8 cellular contexts compared by ENCODE assay signal in genomic region chr2:218323526-218324472, GRCh38. TPM values are rescaled to one million over a fixed set of nuclear protein-coding genes. Genes with fewer than 3 reads are reported as not detected.
DNase-seq lines count a peak whose midpoint lies in the region; ATAC-seq and TF ChIP-seq lines count a peak whose summit lies in the region.

No MANE protein-coding gene starts in this region.

- peaks cover 41% of the 10 kb centered on the region for H3K4me1 ChIP-seq in PC-9 (replicated peaks; ENCODE audit: insufficient read depth)
- peaks cover 57% of the 10 kb centered on the region for H3K4me1 ChIP-seq in lower lobe of right lung
- peaks cover 27 to 59% (median 52%) of the 10 kb centered on the region in 4 donors for H3K4me1 ChIP-seq in upper lobe of left lung

- H3K36me3 ChIP-seq in PC-9 (ENCODE audit: low read depth) = no peaks in the 10 kb centered on the region
- no peaks in the 10 kb centered on the region for H3K36me3 ChIP-seq in lower lobe of right lung
- H3K36me3 ChIP-seq in upper lobe of left lung = no peaks in the 10 kb centered on the region

- H3K9me2 ChIP-seq in PC-9 (ENCODE audit: insufficient read depth) = no peaks in the 10 kb centered on the region

- H3K9me3 ChIP-seq in PC-9 (ENCODE audit: insufficient read depth, low read depth) (no peaks in the 10 kb centered on the region), lower lobe of right lung (no peaks in the 10 kb centered on the region), upper lobe of left lung (no peaks in the 10 kb centered on the region)

- no peak for DNase-seq in activated CD4-positive, alpha-beta T cell treated with anti-CD3 and anti-CD28 coated beads, Interleukin-2, amount 10 ng/mL, durations not matched to agents 7 days and 5 days
- no peak for DNase-seq in activated CD4-positive, alpha-beta T cell treated with anti-CD3 and anti-CD28 coated beads, Interleukin-2, amount 50 U/mL, for 48 hours
- DNase-seq in PC-9 (peak; percentile 86 to 92), coronary artery (ENCODE audit: low spot score) (no peak), lower lobe of right lung (peak; percentile 59), upper lobe of left lung (peak in 1 of 2 donors; percentile 65), NCI-H128 (lab: John Stamatoyannopoulos, UW; ENCODE audit: unreplicated experiment) (no peak), NCI-H2196 (lab: John Stamatoyannopoulos, UW; ENCODE audit: unreplicated experiment) (no peak)

- H3F3A ChIP-seq in PC-9 (ENCODE audit: insufficient read depth, low read depth) = peaks cover 26% of the 10 kb centered on the region

- peak in 1 of 4 donors; percentile 67 for TF ChIP-seq POLR2A in upper lobe of left lung (IDR thresholded peaks at IDR 0.05)

- no peaks in the 10 kb centered on the region for H4K20me1 ChIP-seq in PC-9 (ENCODE audit: insufficient read depth)

- CTCF ChIA-PET in activated CD4-positive, alpha-beta T cell treated with anti-CD3 and anti-CD28 coated beads, Interleukin-2, amount 10 ng/mL, durations not matched to agents 7 days and 5 days (lab: Charles Lee) = interaction anchor here (1.1 kb wide), 1 partner anchor 26 kb away, joined by 3 read pairs; no protein-coding TSS in a partner anchor
- CTCF ChIA-PET in PC-9 (lab: Charles Lee) = interaction anchor here (0.6 to 1.5 kb wide), 3 partner anchors 25 to 51 kb away, joined by 4 to 19 read pairs (median 5); no protein-coding TSS in a partner anchor

- intact Hi-C loops in PC-9 (cut with micrococcal nuclease; ENCODE audit: unreplicated experiment) = loop anchor here (1.0 to 2.0 kb wide), 4 partner anchors 22 to 73 kb away; partner anchors contain the start of gene CATIP
- intact Hi-C loops in lower lobe of right lung (cut with DNase I) = no loop called here

- POLR2A ChIA-PET in activated CD4-positive, alpha-beta T cell treated with anti-CD3 and anti-CD28 coated beads, Interleukin-2, amount 10 ng/mL, durations not matched to agents 7 days and 5 days (lab: Charles Lee) = no interaction called here
- POLR2A ChIA-PET in PC-9 (lab: Charles Lee; ENCODE audit: unreplicated experiment) = interaction anchor here (0.5 to 1.7 kb wide), 8 partner anchors 25 to 571 kb away, joined by 3 to 30 read pairs (median 6); partner anchors contain the start of gene CATIP

- H2AFZ ChIP-seq in PC-9 = peak overlapping the region; percentile 70

- ATAC-seq in lower lobe of right lung (peak; percentile 44 to 48), upper lobe of left lung (ENCODE audit: low FRiP score in 2 of 2) (peak; percentile 43 to 56)

- peaks cover 25% of the 10 kb centered on the region for H3K79me2 ChIP-seq in PC-9 (ENCODE audit: low read depth)

- H3K4me3 ChIP-seq in PC-9 = peak overlapping the region; percentile 66
- peak overlapping the region; percentile 97 for H3K4me3 ChIP-seq in coronary artery
- peak overlapping the region; percentile 75 for H3K4me3 ChIP-seq in lower lobe of right lung
- H3K4me3 ChIP-seq in upper lobe of left lung = peak overlapping the region; percentile 18 to 86 (median 76)

- TF ChIP-seq CTCF in PC-9 (conservative IDR thresholded peaks at IDR 0.05) = no peak
- no peak for TF ChIP-seq CTCF in coronary artery (IDR thresholded peaks at IDR 0.05)
- TF ChIP-seq CTCF in lower lobe of right lung (IDR thresholded peaks at IDR 0.05) = no peak
- TF ChIP-seq CTCF in upper lobe of left lung (IDR thresholded peaks at IDR 0.05) = no peak

- BruUV-seq in PC-9 (replicated peaks; lab: Mats Ljungman, UMichigan) = TSS peak; percentile 76

- peak in 1 of 4 donors; percentile 30 for TF ChIP-seq EP300 in upper lobe of left lung (IDR thresholded peaks at IDR 0.05)

- H3K27me3 ChIP-seq in PC-9 (ENCODE audit: insufficient read depth, low read depth) (no peaks in the 10 kb centered on the region), lower lobe of right lung (ENCODE audit: low read depth) (no peaks in the 10 kb centered on the region), upper lobe of left lung (no peaks in the 10 kb centered on the region)

- WGBS in upper lobe of left lung, 2 donors = 4 to 9% methylated on average over 24 of the region's 24 CpGs

- no peak overlapping the region for H3K27ac Mint-ChIP-seq in activated CD4-positive, alpha-beta T cell treated with anti-CD3 and anti-CD28 coated beads, Interleukin-2, amount 10 ng/mL, durations not matched to agents 7 days and 5 days

- peak overlapping the region; percentile 88 for H3K27ac ChIP-seq in PC-9
- peak overlapping the region; percentile 61 to 79 for H3K27ac ChIP-seq in coronary artery
- H3K27ac ChIP-seq in lower lobe of right lung = peak overlapping the region; percentile 85
- peak overlapping the region; percentile 77 to 94 (median 92) for H3K27ac ChIP-seq in upper lobe of left lung

- H3K9me3 Mint-ChIP-seq in activated CD4-positive, alpha-beta T cell treated with anti-CD3 and anti-CD28 coated beads, Interleukin-2, amount 10 ng/mL, durations not matched to agents 7 days and 5 days = no peaks in the 10 kb centered on the region

- peaks cover 18% of the 10 kb centered on the region for H3K27me3 Mint-ChIP-seq in activated CD4-positive, alpha-beta T cell treated with anti-CD3 and anti-CD28 coated beads, Interleukin-2, amount 10 ng/mL, durations not matched to agents 7 days and 5 days

- H3K4me1 Mint-ChIP-seq in activated CD4-positive, alpha-beta T cell treated with anti-CD3 and anti-CD28 coated beads, Interleukin-2, amount 10 ng/mL, durations not matched to agents 7 days and 5 days = peaks cover 39% of the 10 kb centered on the region

- H3K4me3 Mint-ChIP-seq in activated CD4-positive, alpha-beta T cell treated with anti-CD3 and anti-CD28 coated beads, Interleukin-2, amount 10 ng/mL, durations not matched to agents 7 days and 5 days = peak overlapping the region; percentile 72

- peak overlapping the region; percentile 88 for H3K4me2 ChIP-seq in PC-9

- H3K36me3 Mint-ChIP-seq in activated CD4-positive, alpha-beta T cell treated with anti-CD3 and anti-CD28 coated beads, Interleukin-2, amount 10 ng/mL, durations not matched to agents 7 days and 5 days (ENCODE audit: low read depth) = no peaks in the 10 kb centered on the region

RNA-seq across cellular contexts. Expression of gene TMBIM1, which starts 31.5 kb away (rescaled TPM):
- total RNA-seq in activated CD4-positive, alpha-beta T cell treated with anti-CD3 and anti-CD28 coated beads, Interleukin-2, amount 10 ng/mL, durations not matched to agents 7 days and 5 days = 100 to 1,000 TPM in 1 of 2 experiments, 10 to 100 TPM in 1; 99.3 to 101 TPM
- 172 and 187 TPM in 2 replicates for total RNA-seq in PC-9 (2021)
- 300 TPM for total RNA-seq in lower lobe of right lung
- 100 to 1,000 TPM; 112 to 359 (median 236) TPM for total RNA-seq in upper lobe of left lung

RNA-seq across cellular contexts. Expression of gene CATIP, which starts 32.9 kb away (rescaled TPM):
- total RNA-seq in activated CD4-positive, alpha-beta T cell treated with anti-CD3 and anti-CD28 coated beads, Interleukin-2, amount 10 ng/mL, durations not matched to agents 7 days and 5 days = not detected
- total RNA-seq in PC-9 (2021) (1.1 and 2.4 TPM in 2 replicates), lower lobe of right lung (5.6 TPM), upper lobe of left lung (1 to 10 TPM in 5 of 6 donors, under 1 TPM in 1; 0.77 to 8.5 (median 4.3) TPM)

RNA-seq across cellular contexts. Expression of gene PNKD, which starts 53.5 kb away (rescaled TPM):
- total RNA-seq in activated CD4-positive, alpha-beta T cell treated with anti-CD3 and anti-CD28 coated beads, Interleukin-2, amount 10 ng/mL, durations not matched to agents 7 days and 5 days = 10 to 100 TPM; 34.0 to 39.1 TPM
- 94.7 and 102 TPM in 2 replicates for total RNA-seq in PC-9 (2021)
- total RNA-seq in lower lobe of right lung = 65.8 TPM
- total RNA-seq in upper lobe of left lung = 100 to 1,000 TPM in 2 of 6 donors, 10 to 100 TPM in 4; 69.8 to 153 (median 87.2) TPM

RNA-seq across cellular contexts. Expression of gene AAMP, which starts 53.9 kb away (rescaled TPM):
- total RNA-seq in activated CD4-positive, alpha-beta T cell treated with anti-CD3 and anti-CD28 coated beads, Interleukin-2, amount 10 ng/mL, durations not matched to agents 7 days and 5 days = 10 to 100 TPM; 42.3 to 51.1 TPM
- total RNA-seq in PC-9 (2021) (126 and 165 TPM in 2 replicates), lower lobe of right lung (58.8 TPM), upper lobe of left lung (100 to 1,000 TPM in 4 of 6 donors, 10 to 100 TPM in 2; 67.1 to 168 (median 118) TPM)

RNA-seq across cellular contexts. Expression of gene SLC11A1, which starts 58.3 kb away (rescaled TPM):
- under 1 TPM; 0.17 TPM for total RNA-seq in activated CD4-positive, alpha-beta T cell treated with anti-CD3 and anti-CD28 coated beads, Interleukin-2, amount 10 ng/mL, durations not matched to agents 7 days and 5 days
- 0.35 and 0.44 TPM in 2 replicates for total RNA-seq in PC-9 (2021)
- total RNA-seq in lower lobe of right lung = 419 TPM
- 1,000 to 10,000 TPM in 2 of 6 donors, 100 to 1,000 TPM in 4; 145 to 3,249 (median 371) TPM for total RNA-seq in upper lobe of left lung

Comparison
In these comparisons a context has a peak if more than half of its experiments do, and no peak if none do; other contexts are left out.
1. DNase-seq: peak in PC-9 (2 of 2) and lower lobe of right lung (single experiment); none in activated CD4-positive, alpha-beta T cell treated with anti-CD3 and anti-CD28 coated beads, Interleukin-2, amount 10 ng/mL, durations not matched to agents 7 days and 5 days (single experiment), activated CD4-positive, alpha-beta T cell treated with anti-CD3 and anti-CD28 coated beads, Interleukin-2, amount 50 U/mL, for 48 hours (0 of 2), coronary artery (single experiment), NCI-H128 (single experiment) and NCI-H2196 (single experiment).
2. Peak in every context shown above with its lines, with median percentiles within 50 percentile points of each other: H3K27ac ChIP-seq and H3K4me3 ChIP-seq.